Comparison of ENCODE assay signal across 9 cellular contexts in genomic region chr18:54359233-54359632, GRCh38. TPM values are rescaled to one million over a fixed set of nuclear protein-coding genes. Genes with fewer than 3 reads are reported as not detected.
A peak's percentile ranks its signal among the peaks of the same experiment; 100 is the strongest.
DNase-seq lines count a peak whose midpoint lies in the region; ATAC-seq, FAIRE-seq and TF ChIP-seq lines count a peak whose summit lies in the region.
"Had no signal": no experiment of that assay in that cellular context is flagged by ENCODE, and none has a peak within 500 bp of the region (broad histone marks: within the 10 kb centered on the region; RNA-seq: fewer than 3 reads in every experiment).

No MANE protein-coding gene starts in this region.

- CTCF ChIA-PET in activated naive CD4-positive, alpha-beta T cell treated with anti-CD3 and anti-CD28 coated beads, Interleukin-2, amount 10 ng/mL, durations not matched to agents 7 days and 5 days (lab: Charles Lee), result interaction anchor here (1.1 to 5.1 kb wide), 3 partner anchors 33 to 136 kb away, joined by 3 to 24 read pairs (median 4); partner anchors contain the start of gene POLI
- CTCF ChIA-PET in WTC11 (lab: Charles Lee), result interaction anchor here (2.8 kb wide), 1 partner anchor 136 kb away, joined by 10 read pairs; no protein-coding TSS in a partner anchor

- peak overlapping the region; percentile 99 for H3K4me3 Mint-ChIP-seq in activated naive CD4-positive, alpha-beta T cell treated with anti-CD3 and anti-CD28 coated beads, Interleukin-2, amount 10 ng/mL, durations not matched to agents 7 days and 5 days
- peak overlapping the region; percentile 100 for H3K4me3 Mint-ChIP-seq in WTC11

- FAIRE-seq in D721Med (lab: Jason Lieb, UNC), result no peak

- H3K36me3 Mint-ChIP-seq in activated naive CD4-positive, alpha-beta T cell treated with anti-CD3 and anti-CD28 coated beads, Interleukin-2, amount 10 ng/mL, durations not matched to agents 7 days and 5 days, result peaks cover 17% of the 10 kb centered on the region
- H3K36me3 Mint-ChIP-seq in WTC11, result peaks cover 26% of the 10 kb centered on the region

- no peak for DNase-seq in activated naive CD4-positive, alpha-beta T cell treated with anti-CD3 and anti-CD28 coated beads, Interleukin-2, amount 10 ng/mL, durations not matched to agents 7 days and 5 days
- no peak for DNase-seq in activated naive CD4-positive, alpha-beta T cell (lab: John Stamatoyannopoulos, UW)
- DNase-seq in WTC11 (ENCODE audit: low spot score) (no peak), suprapubic skin (ENCODE audit: low spot score in 2 of 2) (no peak), NCI-H1048 (lab: John Stamatoyannopoulos, UW) (no peak), D721Med (ENCODE audit: insufficient read length, low spot score) (no peak)
- DNase-seq in stimulated activated CD4-positive, alpha-beta T cell treated with anti-CD3 and anti-CD28 coated beads, Interleukin-4, amount 100 ng/mL, for 1 hour, result no peak
- DNase-seq: DMS53 had no signal

- no peaks in the 10 kb centered on the region for H3K9me3 Mint-ChIP-seq in activated naive CD4-positive, alpha-beta T cell treated with anti-CD3 and anti-CD28 coated beads, Interleukin-2, amount 10 ng/mL, durations not matched to agents 7 days and 5 days
- H3K9me3 Mint-ChIP-seq in WTC11, result no peaks in the 10 kb centered on the region

- peaks cover 9% of the 10 kb centered on the region for H3K27me3 Mint-ChIP-seq in activated naive CD4-positive, alpha-beta T cell treated with anti-CD3 and anti-CD28 coated beads, Interleukin-2, amount 10 ng/mL, durations not matched to agents 7 days and 5 days
- H3K27me3 Mint-ChIP-seq in WTC11 (ENCODE audit: low read depth), result no peaks in the 10 kb centered on the region

- H3K36me3 ChIP-seq in iPS-15b (ENCODE audit: control insufficient read depth, insufficient read depth, low read length) (peaks cover 4% of the 10 kb centered on the region), suprapubic skin (no peaks in the 10 kb centered on the region)

- H3K27me3 ChIP-seq in iPS-15b (ENCODE audit: control insufficient read depth, insufficient read depth, low read length) (no peaks in the 10 kb centered on the region), suprapubic skin (no peaks in the 10 kb centered on the region)

- H3K4me3 ChIP-seq in iPS-15b (ENCODE audit: low read depth, low read length) (peak overlapping the region; percentile 90), suprapubic skin (peak overlapping the region; percentile 72)

- no peak overlapping the region for H3K9ac ChIP-seq in iPS-15b (ENCODE audit: low read depth, low read length)

- no peak for TF ChIP-seq POLR2A in suprapubic skin (IDR thresholded peaks at IDR 0.05)

- POLR2A ChIA-PET in WTC11 (lab: Charles Lee), result interaction anchor here (0.6 kb wide), 1 partner anchor 905 kb away, joined by 5 read pairs; no protein-coding TSS in a partner anchor

- H3K4me1 ChIP-seq in iPS-15b (ENCODE audit: control insufficient read depth, insufficient read depth, low read length) (no peaks in the 10 kb centered on the region), suprapubic skin (peaks cover 10% of the 10 kb centered on the region)

- no peak for TF ChIP-seq EP300 in suprapubic skin (IDR thresholded peaks at IDR 0.05)

- WGBS in suprapubic skin, result 78% methylated on average over 6 of the region's 6 CpGs

- no peak for ATAC-seq in WTC11

- H3K9me3 ChIP-seq in iPS-15b (ENCODE audit: control insufficient read depth, insufficient read depth, low read length) (no peaks in the 10 kb centered on the region), suprapubic skin (no peaks in the 10 kb centered on the region)

- peaks cover 34% of the 10 kb centered on the region for H3K4me1 Mint-ChIP-seq in activated naive CD4-positive, alpha-beta T cell treated with anti-CD3 and anti-CD28 coated beads, Interleukin-2, amount 10 ng/mL, durations not matched to agents 7 days and 5 days
- peaks cover 17% of the 10 kb centered on the region for H3K4me1 Mint-ChIP-seq in WTC11

- no peak overlapping the region for H3K27ac ChIP-seq in suprapubic skin

- TF ChIP-seq CTCF in WTC11 (IDR thresholded peaks at IDR 0.05) (no peak), suprapubic skin (IDR thresholded peaks at IDR 0.05) (no peak), D721Med (IDR thresholded peaks at IDR 0.05; ENCODE audit: insufficient read depth, missing control alignments) (no peak)

- no peak overlapping the region for H3K27ac Mint-ChIP-seq in activated naive CD4-positive, alpha-beta T cell treated with anti-CD3 and anti-CD28 coated beads, Interleukin-2, amount 10 ng/mL, durations not matched to agents 7 days and 5 days
- H3K27ac Mint-ChIP-seq in WTC11, result no peak overlapping the region

TF ChIP-seq in WTC11, 78 proteins besides CTCF, POLR2A, EP300 and RAD21:
- TF ChIP-seq ZNF219 (CRISPR knock-in tag; IDR thresholded peaks at IDR 0.05; ENCODE audit: borderline replicate concordance) (no peak), ESRRA (CRISPR knock-in tag; IDR thresholded peaks at IDR 0.05; ENCODE audit: borderline replicate concordance) (no peak), ATF6 (CRISPR knock-in tag; IDR thresholded peaks at IDR 0.05) (no peak), JUN (CRISPR knock-in tag; IDR thresholded peaks at IDR 0.05) (no peak), ZNF532 (CRISPR knock-in tag; IDR thresholded peaks at IDR 0.05; ENCODE audit: borderline replicate concordance) (no peak), ZNF263 (CRISPR knock-in tag; IDR thresholded peaks at IDR 0.05; ENCODE audit: low read depth) (no peak), ZSCAN18 (CRISPR knock-in tag; IDR thresholded peaks at IDR 0.05) (no peak), ETV6 (CRISPR knock-in tag; IDR thresholded peaks at IDR 0.05) (no peak)

RNA-seq across cellular contexts. Expression of gene C18orf54, which starts 1.5 kb away (rescaled TPM):
- total RNA-seq in WTC11 (2021) (32.8 to 38.2 TPM (median 37.3 TPM) in 3 replicates), suprapubic skin (1 to 10 TPM in 2 of 4 donors, under 1 TPM in 2; 0.53 to 3.8 (median 1.3) TPM)

RNA-seq across cellular contexts. Expression of gene STARD6, which starts 1.6 kb away (rescaled TPM):
- total RNA-seq in WTC11 (2021) (0.23 TPM in 1 of 3 replicates, not detected in the others), suprapubic skin (not detected)
